ENCODE assay signal across 11 cellular contexts in genomic region chr5:150245111-150245789, GRCh38. TPM values are rescaled to one million over a fixed set of nuclear protein-coding genes. Genes with fewer than 3 reads are reported as not detected.
DNase-seq lines count a peak whose midpoint lies in the region; ATAC-seq and TF ChIP-seq lines count a peak whose summit lies in the region.
"Had no signal": no experiment of that assay in that cellular context is flagged by ENCODE, and none has a peak within 500 bp of the region (broad histone marks: within the 10 kb centered on the region; RNA-seq: fewer than 3 reads in every experiment).

No MANE protein-coding gene starts in this region.

- TF ChIP-seq CTCF in fibroblast of lung (conservative IDR thresholded peaks at IDR 0.05 in 1 of 2, IDR thresholded peaks at IDR 0.05 in 1 of 2; ENCODE audit: low read depth in 1 of 2, low read length in 2 of 2): no peak
- no peak for TF ChIP-seq CTCF in right lobe of liver (IDR thresholded peaks at IDR 0.05)
- TF ChIP-seq CTCF in upper lobe of right lung (IDR thresholded peaks at IDR 0.05): no peak
- TF ChIP-seq CTCF in RWPE1 (conservative IDR thresholded peaks at IDR 0.05; ENCODE audit: low read depth): no peak

- no peak overlapping the region for H3K27ac ChIP-seq in SJCRH30
- peak overlapping the region; percentile 8 for H3K27ac ChIP-seq in fibroblast of lung (ENCODE audit: insufficient read depth, low read length)
- H3K27ac ChIP-seq in right lobe of liver: no peak overlapping the region
- H3K27ac ChIP-seq in upper lobe of right lung: no peak overlapping the region
- no peak overlapping the region for H3K27ac ChIP-seq in RWPE1

- peak overlapping the region; percentile 67 for H2AFZ ChIP-seq in fibroblast of lung (ENCODE audit: low read length)

- peak overlapping the region; percentile 0; the same call in 1 of the 2 replicates for H3K4me3 ChIP-seq in SJCRH30
- H3K4me3 ChIP-seq in fibroblast of lung (replicated peaks in 1 of 4; ENCODE audit: control extremely low read depth in 1 of 4, insufficient read depth in 1 of 4, low read depth in 3 of 4, low read length in 4 of 4): peak overlapping the region in 1 of 4 experiments; percentile 17
- H3K4me3 ChIP-seq in right lobe of liver: no peak overlapping the region
- no peak overlapping the region for H3K4me3 ChIP-seq in upper lobe of right lung
- H3K4me3 ChIP-seq in H7 (ENCODE audit: insufficient read depth, low read depth, low read length): no peak overlapping the region

- H3K36me3 ChIP-seq in SJCRH30 (no peaks in the 10 kb centered on the region), fibroblast of lung (ENCODE audit: control insufficient read depth, insufficient read depth, low read length) (no peaks in the 10 kb centered on the region), right lobe of liver (no peaks in the 10 kb centered on the region), upper lobe of right lung (no peaks in the 10 kb centered on the region), H7 (replicated peaks; ENCODE audit: control insufficient read depth, insufficient read depth, low read length) (no peaks in the 10 kb centered on the region)

- H3K4me1 ChIP-seq in SJCRH30: peaks cover 23% of the 10 kb centered on the region
- peaks cover 14% of the 10 kb centered on the region for H3K4me1 ChIP-seq in fibroblast of lung (ENCODE audit: control insufficient read depth, extremely low read depth, insufficient read depth, low read length)
- no peaks in the 10 kb centered on the region for H3K4me1 ChIP-seq in right lobe of liver
- H3K4me1 ChIP-seq in upper lobe of right lung: peaks cover 5% of the 10 kb centered on the region

- H3K27me3 ChIP-seq in SJCRH30 (peaks cover 16% of the 10 kb centered on the region), fibroblast of lung (ENCODE audit: control insufficient read depth, insufficient read depth, low read length) (no peaks in the 10 kb centered on the region), right lobe of liver (no peaks in the 10 kb centered on the region), upper lobe of right lung (no peaks in the 10 kb centered on the region), H7 (ENCODE audit: control insufficient read depth, insufficient read depth, low read length) (no peaks in the 10 kb centered on the region)

- H3K9ac ChIP-seq in fibroblast of lung (ENCODE audit: insufficient read depth, low read length): peak overlapping the region; percentile 21

- H3K4me2 ChIP-seq in fibroblast of lung (ENCODE audit: extremely low read depth, insufficient read depth, low read length): peak overlapping the region; percentile 51

- no peak for TF ChIP-seq POLR2A in right lobe of liver (IDR thresholded peaks at IDR 0.05)

- H3K79me2 ChIP-seq in fibroblast of lung (ENCODE audit: control insufficient read depth, insufficient read depth, low read length): no peaks in the 10 kb centered on the region

- H3K9me3 ChIP-seq in SJCRH30 (replicated peaks): peaks cover 3% of the 10 kb centered on the region; the same call in 1 of the 2 replicates
- no peaks in the 10 kb centered on the region for H3K9me3 ChIP-seq in fibroblast of lung (ENCODE audit: control insufficient read depth, insufficient read depth, low read depth, low read length)
- H3K9me3 ChIP-seq in right lobe of liver: no peaks in the 10 kb centered on the region
- H3K9me3 ChIP-seq in upper lobe of right lung: no peaks in the 10 kb centered on the region

- ATAC-seq in right lobe of liver: peak in 3 of 4 donors; percentile 8 to 37 (median 33)
- ATAC-seq in upper lobe of right lung: peak; percentile 56
- ATAC-seq: PC-3 had no signal

- no peaks in the 10 kb centered on the region for H4K20me1 ChIP-seq in fibroblast of lung (ENCODE audit: control insufficient read depth, extremely low read depth, insufficient read depth, low read length)

- WGBS in right lobe of liver (ENCODE audit: insufficient coverage, low coverage, low lambda C conversion rate, missing lambda C conversion rate): 70% methylated on average over 2 of the region's 18 CpGs

- CTCF ChIA-PET in RWPE1 (lab: Yijun Ruan, JAX): no interaction called here

- DNase-seq in SJCRH30: peak; percentile 68 to 80
- DNase-seq in fibroblast of lung (ENCODE audit: low read depth in 2 of 2): peak in 1 of 2 donors; percentile 58
- DNase-seq in right lobe of liver: no peak
- DNase-seq in upper lobe of right lung: no peak
- no peak for DNase-seq in H7
- no peak for DNase-seq in NCI-H1436 treated with DMSO at 0.1 percent for 48 hours (lab: John Stamatoyannopoulos, UW)
- no peak for DNase-seq in RWPE1 (ENCODE audit: low spot score)
- DNase-seq: PC-3; stimulated activated CD4-positive, alpha-beta T cell treated with anti-CD3 and anti-CD28 coated beads, Interleukin-4, amount 100 ng/mL, for 4 hours had no signal

- POLR2A ChIA-PET in RWPE1 (lab: Yijun Ruan, JAX; ENCODE audit: low non-redundant PET): interaction anchor here (0.6 kb wide), 2 partner anchors 150 to 466 kb away, joined by 3 read pairs; no protein-coding TSS in a partner anchor

- intact Hi-C loops in right lobe of liver (cut with DNase I): no loop called here
- intact Hi-C loops in upper lobe of right lung (cut with DNase I): no loop called here

RNA-seq across cellular contexts. Expression of gene CAMK2A, which starts 44.3 kb away (rescaled TPM):
- 0.41 and 0.42 TPM in 2 replicates for total RNA-seq in SJCRH30 (2014; rRNA removed; shearing (Covaris generic))
- total RNA-seq in fibroblast of lung (0.77 and 2.1 TPM in 2 replicates), right lobe of liver (under 1 TPM in 3 of 6 experiments, not detected in 3; 0.10 to 0.26 (median 0.23) TPM), upper lobe of right lung (1.5 TPM)
- polyA plus RNA-seq in fibroblast of lung: 1.5 and 3.1 TPM in 2 replicates
- polyA plus RNA-seq in fibroblast of lung (2012): 1.8 and 4.1 TPM in 2 replicates
- polyA minus RNA-seq in fibroblast of lung (ENCODE audit: low replicate concordance): 1.3 and 2.5 TPM in 2 replicates
- total RNA-seq in H7 (2014; rRNA removed; shearing (Covaris generic)): 0.07 TPM in 1 of 2 replicates, not detected in the other
- total RNA-seq: progenitor cell of endocrine pancreas had no signal

RNA-seq across cellular contexts. Expression of gene SLC6A7, which starts 55.4 kb away (rescaled TPM):
- total RNA-seq in SJCRH30 (2014; rRNA removed; shearing (Covaris generic)): not detected in 2 replicates
- not detected in 2 replicates for total RNA-seq in fibroblast of lung
- polyA plus RNA-seq in fibroblast of lung: 0.02 TPM in 1 of 2 replicates, not detected in the other
- 0.03 TPM in 1 of 2 replicates, not detected in the other for polyA plus RNA-seq in fibroblast of lung (2012)
- not detected in 2 replicates for polyA minus RNA-seq in fibroblast of lung (ENCODE audit: low replicate concordance)
- not detected for total RNA-seq in right lobe of liver
- not detected for total RNA-seq in upper lobe of right lung
- total RNA-seq in H7 (2014; rRNA removed; shearing (Covaris generic)): not detected in 2 replicates
- total RNA-seq: M059J, progenitor cell of endocrine pancreas had no signal

RNA-seq across cellular contexts. Expression of gene ARSI, which starts 57.5 kb away (rescaled TPM):
- total RNA-seq in SJCRH30 (2014; rRNA removed; shearing (Covaris generic)): 0.18 and 0.28 TPM in 2 replicates
- total RNA-seq in fibroblast of lung (5.9 and 8.5 TPM in 2 replicates), right lobe of liver (under 1 TPM in 5 of 6 experiments, not detected in 1; 0.06 to 0.51 (median 0.20) TPM), upper lobe of right lung (4.0 TPM)
- 3.3 and 12.5 TPM in 2 replicates for polyA plus RNA-seq in fibroblast of lung
- polyA plus RNA-seq in fibroblast of lung (2012): 6.5 and 18.6 TPM in 2 replicates
- 16.3 and 29.0 TPM in 2 replicates for polyA minus RNA-seq in fibroblast of lung (ENCODE audit: low replicate concordance)
- total RNA-seq in H7 (2014; rRNA removed; shearing (Covaris generic)): 3.2 and 3.6 TPM in 2 replicates
- total RNA-seq: progenitor cell of endocrine pancreas had no signal

Comparison
In these comparisons a context has a peak if more than half of its experiments do, and no peak if none do; other contexts are left out.
1. DNase-seq: peak in SJCRH30 (2 of 2); none in right lobe of liver (0 of 3), upper lobe of right lung (single experiment), H7 (single experiment), NCI-H1436 treated with DMSO at 0.1 percent for 48 hours (single experiment) and RWPE1 (single experiment).